20 cellular contexts compared by ENCODE assay signal in the genomic region with DNA sequence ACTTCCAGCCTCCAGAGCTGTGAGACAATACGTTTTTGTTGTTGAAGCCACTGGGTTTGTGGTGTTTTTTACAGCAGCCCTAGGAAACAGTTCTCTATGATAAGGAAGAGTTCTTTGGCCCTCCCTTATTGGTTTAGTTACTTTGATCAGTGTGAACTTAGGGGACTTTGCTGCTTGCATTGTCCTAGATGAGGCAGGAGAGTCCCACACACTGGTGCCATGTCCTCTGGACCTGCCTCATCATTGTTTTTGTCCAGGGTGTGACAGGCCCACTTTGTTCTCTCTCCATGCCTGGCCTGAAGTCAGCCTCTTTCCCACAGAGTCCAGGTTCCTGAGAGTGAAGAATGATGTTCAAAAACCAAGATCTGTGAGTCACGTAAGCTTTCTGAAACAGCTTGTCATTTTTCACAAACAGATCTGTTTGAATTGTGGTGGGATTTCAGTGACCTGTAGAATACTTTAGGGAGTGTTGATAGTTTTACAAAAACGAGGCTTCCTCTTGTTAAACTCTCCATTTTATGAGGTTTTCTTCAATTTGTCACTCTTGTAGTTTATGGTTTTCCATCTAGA.
A peak's percentile ranks its signal among the peaks of the same experiment; 100 is the strongest.
DNase-seq lines count a peak whose midpoint lies in the region; ATAC-seq, FAIRE-seq and TF ChIP-seq lines count a peak whose summit lies in the region.
"Had no signal": no experiment of that assay in that cellular context is flagged by ENCODE, and none has a peak within 500 bp of the region (broad histone marks: within the 10 kb centered on the region; RNA-seq: fewer than 3 reads in every experiment).

No MANE protein-coding gene starts in this region.

- H3K9me3 Mint-ChIP-seq in astrocyte (ENCODE audit: unreplicated experiment): peaks cover 8% of the 10 kb centered on the region

- ATAC-seq in HepG2 (peak; percentile 98), right lobe of liver (no peak), PC-3 (no peak)
- ATAC-seq: CD8-positive, alpha-beta T cell had no signal

- FAIRE-seq in HepG2 (lab: Jason Lieb, UNC) (peak; percentile 81), astrocyte (lab: Jason Lieb, UNC) (no peak)
- FAIRE-seq: G401.6, GM12892 had no signal

- H3K4me3 Mint-ChIP-seq in astrocyte (ENCODE audit: unreplicated experiment): no peak overlapping the region
- H3K4me3 Mint-ChIP-seq: B cell; CD4-positive, CD25-positive, alpha-beta regulatory T cell; CD8-positive, alpha-beta T cell had no signal

- H3K9me2 ChIP-seq in PC-3 (replicated peaks; ENCODE audit: low read length): no peaks in the 10 kb centered on the region

- TF ChIP-seq EP300 in HepG2 (IDR thresholded peaks at IDR 0.05; ENCODE audit: low read depth in 2 of 2, low read length in 2 of 2): peak in 1 of 2 experiments; percentile 67; a peak in 1 of 4 replicates
- TF ChIP-seq EP300 in HepG2 (CRISPR knock-in tag; IDR thresholded peaks at IDR 0.05; ENCODE audit: borderline replicate concordance): no peak

- CTCF ChIA-PET in HepG2 (lab: Yijun Ruan, JAX; ENCODE audit: low intra/inter-chr PET ratio, low total read pairs): no interaction called here
- CTCF ChIA-PET in PC-3 (lab: Charles Lee): no interaction called here

- H3K27ac Mint-ChIP-seq in astrocyte (ENCODE audit: unreplicated experiment): peak overlapping the region; percentile 0
- H3K27ac Mint-ChIP-seq: B cell; CD4-positive, CD25-positive, alpha-beta regulatory T cell; CD8-positive, alpha-beta T cell had no signal

- TF ChIP-seq POLR2A in HepG2 (IDR thresholded peaks at IDR 0.05; ENCODE audit: insufficient read depth in 1 of 2, low read depth in 2 of 2, low read length in 2 of 2) (no peak), right lobe of liver (IDR thresholded peaks at IDR 0.05) (no peak)

- H3K4me1 Mint-ChIP-seq in astrocyte (ENCODE audit: low read depth, unreplicated experiment): no peaks in the 10 kb centered on the region
- H3K4me1 Mint-ChIP-seq: B cell; CD4-positive, CD25-positive, alpha-beta regulatory T cell had no signal

- in situ Hi-C loops in HepG2 (cut with HindIII; ENCODE audit: extremely low pct_ligation_motif_present, low pct_unique_long_range_greater_than_20kb): no loop called here

- no peak overlapping the region for H2AFZ ChIP-seq in HepG2 (ENCODE audit: low read length)
- H2AFZ ChIP-seq in astrocyte (ENCODE audit: low read depth, low read length): no peak overlapping the region
- H2AFZ ChIP-seq in fibroblast of lung (ENCODE audit: low read length): no peak overlapping the region
- H2AFZ ChIP-seq in PC-3 (ENCODE audit: low read length): no peak overlapping the region

- no peaks in the 10 kb centered on the region for H3F3A ChIP-seq in PC-3 (ENCODE audit: low read length, unreplicated experiment)

- H3K4me2 ChIP-seq in HepG2 (ENCODE audit: low read depth, low read length): peak overlapping the region; percentile 55
- H3K4me2 ChIP-seq in astrocyte (ENCODE audit: low read length): no peak overlapping the region
- H3K4me2 ChIP-seq in fibroblast of lung (ENCODE audit: extremely low read depth, insufficient read depth, low read length): no peak overlapping the region
- no peak overlapping the region for H3K4me2 ChIP-seq in PC-3 (ENCODE audit: low read length)
- H3K4me2 ChIP-seq: BLaER1 had no signal

- intact Hi-C loops in HepG2 (cut with micrococcal nuclease; ENCODE audit: unreplicated experiment) (no loop called here), right lobe of liver (cut with DNase I) (no loop called here), PC-3 (cut with micrococcal nuclease) (no loop called here)

- BruUV-seq in HepG2 (replicated peaks; lab: Mats Ljungman, UMichigan) (no TSS peak), PC-3 (replicated peaks; lab: Mats Ljungman, UMichigan) (no TSS peak)

- no peaks in the 10 kb centered on the region for H3K36me3 ChIP-seq in HepG2 (replicated peaks in 1 of 2; ENCODE audit: control insufficient read depth in 1 of 2, insufficient read depth in 2 of 2, low read length in 2 of 2)
- H3K36me3 ChIP-seq in right lobe of liver: no peaks in the 10 kb centered on the region
- H3K36me3 ChIP-seq in astrocyte (ENCODE audit: insufficient read depth, low read length): no peaks in the 10 kb centered on the region
- H3K36me3 ChIP-seq in fibroblast of lung (ENCODE audit: control insufficient read depth, insufficient read depth, low read length): no peaks in the 10 kb centered on the region
- H3K36me3 ChIP-seq in PC-3 (ENCODE audit: low read depth, low read length): no peaks in the 10 kb centered on the region

- H3K9me3 ChIP-seq in HepG2 (ENCODE audit: low read length): peaks cover 7% of the 10 kb centered on the region
- H3K9me3 ChIP-seq in right lobe of liver: no peaks in the 10 kb centered on the region
- H3K9me3 ChIP-seq in astrocyte (ENCODE audit: insufficient read depth, low read depth, low read length): peaks cover 5% of the 10 kb centered on the region
- no peaks in the 10 kb centered on the region for H3K9me3 ChIP-seq in fibroblast of lung (ENCODE audit: control insufficient read depth, insufficient read depth, low read depth, low read length)
- H3K9me3 ChIP-seq in PC-3 (ENCODE audit: low read length): no peaks in the 10 kb centered on the region

- H3K27me3 ChIP-seq in HepG2 (ENCODE audit: control insufficient read depth in 1 of 2, insufficient read depth in 2 of 2, low read length in 2 of 2): peaks cover 1 to 20% of the 10 kb centered on the region in 2 experiments; a peak in 4 of 5 replicates
- no peaks in the 10 kb centered on the region for H3K27me3 ChIP-seq in right lobe of liver
- H3K27me3 ChIP-seq in astrocyte (ENCODE audit: insufficient read depth, low read length): peaks cover 5% of the 10 kb centered on the region
- no peaks in the 10 kb centered on the region for H3K27me3 ChIP-seq in fibroblast of lung (ENCODE audit: control insufficient read depth, insufficient read depth, low read length)
- H3K27me3 ChIP-seq in PC-3 (ENCODE audit: low read length): no peaks in the 10 kb centered on the region; the same call in none of the 2 replicates
- H3K27me3 ChIP-seq: BLaER1 had no signal

- no peaks in the 10 kb centered on the region for H3K36me3 Mint-ChIP-seq in astrocyte (ENCODE audit: low read depth, unreplicated experiment)
- H3K36me3 Mint-ChIP-seq: CD8-positive, alpha-beta T cell had no signal

- H4K20me1 ChIP-seq in HepG2 (ENCODE audit: insufficient read depth, low read length): no peaks in the 10 kb centered on the region
- H4K20me1 ChIP-seq in astrocyte (ENCODE audit: insufficient read depth, low read length): no peaks in the 10 kb centered on the region
- no peaks in the 10 kb centered on the region for H4K20me1 ChIP-seq in fibroblast of lung (ENCODE audit: control insufficient read depth, extremely low read depth, insufficient read depth, low read length)
- no peaks in the 10 kb centered on the region for H4K20me1 ChIP-seq in PC-3 (ENCODE audit: low read length)
- H4K20me1 ChIP-seq: BLaER1 had no signal

- TF ChIP-seq RAD21 in HepG2 (CRISPR knock-in tag; IDR thresholded peaks at IDR 0.05): no peak

- H3K9ac ChIP-seq in HepG2 (ENCODE audit: insufficient read depth, low read depth, low read length) (no peak overlapping the region), astrocyte (ENCODE audit: low read length) (no peak overlapping the region), fibroblast of lung (ENCODE audit: insufficient read depth, low read length) (no peak overlapping the region), PC-3 (ENCODE audit: low read length) (no peak overlapping the region)
- H3K9ac ChIP-seq: BLaER1 had no signal

- H3K27ac ChIP-seq in HepG2 (ENCODE audit: extremely low read length, insufficient read depth, low read length) (peak overlapping the region; percentile 62), right lobe of liver (no peak overlapping the region), astrocyte (ENCODE audit: low read depth, low read length) (no peak overlapping the region), fibroblast of lung (ENCODE audit: insufficient read depth, low read length) (no peak overlapping the region), PC-3 (ENCODE audit: low read length) (no peak overlapping the region)
- H3K27ac ChIP-seq: 22Rv1, BLaER1, C4-2B had no signal

- H3K27me3 Mint-ChIP-seq in astrocyte (ENCODE audit: low read depth, unreplicated experiment): peaks cover 21% of the 10 kb centered on the region

- POLR2A ChIA-PET in HepG2 (lab: Yijun Ruan, JAX) (no interaction called here), PC-3 (lab: Charles Lee; ENCODE audit: unreplicated experiment) (no interaction called here)

- no peaks in the 10 kb centered on the region for H3K79me2 ChIP-seq in HepG2 (ENCODE audit: insufficient read depth, low read length)
- no peaks in the 10 kb centered on the region for H3K79me2 ChIP-seq in astrocyte (ENCODE audit: insufficient read depth, low read length)
- no peaks in the 10 kb centered on the region for H3K79me2 ChIP-seq in fibroblast of lung (ENCODE audit: control insufficient read depth, insufficient read depth, low read length)
- no peaks in the 10 kb centered on the region for H3K79me2 ChIP-seq in PC-3 (ENCODE audit: low read length)

- H3K4me1 ChIP-seq in HepG2 (ENCODE audit: insufficient read depth, low read length) (peaks cover 49% of the 10 kb centered on the region), right lobe of liver (no peaks in the 10 kb centered on the region), astrocyte (ENCODE audit: insufficient read depth, low read length) (no peaks in the 10 kb centered on the region), fibroblast of lung (ENCODE audit: control insufficient read depth, extremely low read depth, insufficient read depth, low read length) (no peaks in the 10 kb centered on the region), PC-3 (ENCODE audit: insufficient read depth, low read length) (no peaks in the 10 kb centered on the region)
- H3K4me1 ChIP-seq: Caco-2 had no signal

- no peak for TF ChIP-seq CTCF in HepG2 (CRISPR knock-in tag; IDR thresholded peaks at IDR 0.05)
- no peak for TF ChIP-seq CTCF in right lobe of liver (IDR thresholded peaks at IDR 0.05)
- no peak for TF ChIP-seq CTCF in astrocyte (IDR thresholded peaks at IDR 0.05; ENCODE audit: insufficient read depth, low read depth, low read length)
- no peak for TF ChIP-seq CTCF in fibroblast of lung (conservative IDR thresholded peaks at IDR 0.05 in 1 of 2, IDR thresholded peaks at IDR 0.05 in 1 of 2; ENCODE audit: low read depth in 1 of 2, low read length in 2 of 2)
- no peak for TF ChIP-seq CTCF in PC-3 (conservative IDR thresholded peaks at IDR 0.05; ENCODE audit: low read depth, low read length)

- 3% methylated on average over 2 of the region's 3 CpGs for WGBS in HepG2 (ENCODE audit: low lambda C conversion rate)
- whole genome bisulfite sequencing in right lobe of liver (ENCODE audit: insufficient coverage, low coverage, low lambda C conversion rate, missing lambda C conversion rate): 68% methylated on average over 2 of the region's 3 CpGs

- peak overlapping the region in 1 of 3 experiments; percentile 5; a peak in 1 of 6 replicates for H3K4me3 ChIP-seq in HepG2 (replicated peaks in 1 of 3; ENCODE audit: insufficient read depth in 1 of 3, low read depth in 2 of 3, low read length in 3 of 3)
- no peak overlapping the region for H3K4me3 ChIP-seq in right lobe of liver
- H3K4me3 ChIP-seq in astrocyte (ENCODE audit: insufficient read depth, low read depth, low read length): no peak overlapping the region
- H3K4me3 ChIP-seq in fibroblast of lung (replicated peaks in 1 of 4; ENCODE audit: control extremely low read depth in 1 of 4, insufficient read depth in 1 of 4, low read depth in 3 of 4, low read length in 4 of 4): no peak overlapping the region
- no peak overlapping the region for H3K4me3 ChIP-seq in PC-3 (ENCODE audit: low read length)
- H3K4me3 ChIP-seq: BLaER1 had no signal

- DNase-seq in HepG2 (ENCODE audit: low spot score) (peak; percentile 69), right lobe of liver (no peak), astrocyte (ENCODE audit: low read depth) (peak; percentile 3), fibroblast of lung (ENCODE audit: low read depth in 2 of 2) (peak; percentile 9 to 11), PC-3 (no peak), iPS-NIHi7 (ENCODE audit: extremely low spot score) (no peak)
- DNase-seq: Caco-2; CD4-positive, CD25-positive, alpha-beta regulatory T cell; CD8-positive, alpha-beta T cell; DMS153; DND-41; GOT3; H7; HCEC 1CT had no signal

Comparison
In these comparisons a context has a peak if more than half of its experiments do, and no peak if none do; other contexts are left out.
1. DNase-seq: peak in HepG2 (single experiment), astrocyte (single experiment) and fibroblast of lung (2 of 2); none in right lobe of liver (0 of 3), PC-3 (single experiment) and iPS-NIHi7 (single experiment).